13 cellular contexts compared by ENCODE assay signal in genomic region chr9:68996457-68996856, GRCh38. TPM values are rescaled to one million over a fixed set of nuclear protein-coding genes. Genes with fewer than 3 reads are reported as not detected.
A peak's percentile ranks its signal among the peaks of the same experiment; 100 is the strongest.
DNase-seq lines count a peak whose midpoint lies in the region; ATAC-seq, FAIRE-seq and TF ChIP-seq lines count a peak whose summit lies in the region.
"Had no signal": no experiment of that assay in that cellular context is flagged by ENCODE, and none has a peak within 500 bp of the region (broad histone marks: within the 10 kb centered on the region; RNA-seq: fewer than 3 reads in every experiment).

No MANE protein-coding gene starts in this region.

- H3K4me3 ChIP-seq in CD4-positive, alpha-beta memory T cell (ENCODE audit: low read length in 2 of 2) = peak overlapping the region in 1 of 2 donors; percentile 10
- H3K4me3 ChIP-seq: colonic mucosa had no signal

- intact Hi-C loops in CD14-positive monocyte (cut with micrococcal nuclease) = loop anchor here (5.0 to 10.0 kb wide), 3 partner anchors 92 to 292 kb away; partner anchors contain the start of gene PIP5K1B (in 1 of the 2)
- intact Hi-C loops in CD4-positive, alpha-beta memory T cell (cut with micrococcal nuclease) = no loop called here

- ATAC-seq in T-helper 17 cell = no peak
- ATAC-seq: HCT116, left lobe of liver had no signal

- no peaks in the 10 kb centered on the region for H3K27me3 ChIP-seq in CD4-positive, alpha-beta memory T cell (ENCODE audit: insufficient read depth, low read length)
- no peaks in the 10 kb centered on the region for H3K27me3 ChIP-seq in layer of hippocampus (ENCODE audit: control insufficient read depth, insufficient read depth, low read length)
- H3K27me3 ChIP-seq: colonic mucosa had no signal

- H3K9me3 ChIP-seq in CD4-positive, alpha-beta memory T cell (ENCODE audit: control insufficient read depth in 1 of 2, low read length in 2 of 2) = no peaks in the 10 kb centered on the region
- H3K9me3 ChIP-seq in T-helper 17 cell (ENCODE audit: control insufficient read depth, low read length, poor library complexity, severe bottlenecking) = no peaks in the 10 kb centered on the region
- H3K9me3 ChIP-seq: colonic mucosa had no signal

- DNase-seq in CD14-positive monocyte (ENCODE audit: low spot score) = no peak
- DNase-seq in CD4-positive, alpha-beta memory T cell = no peak
- DNase-seq in T-helper 17 cell = no peak
- no peak for DNase-seq in GM12892 (ENCODE audit: insufficient read length)
- DNase-seq in stimulated activated CD4-positive, alpha-beta T cell treated with anti-CD3 and anti-CD28 coated beads, Interleukin-4, amount 100 ng/mL, for 1 hour = no peak
- DNase-seq in anterior cingulate cortex (lab: John Stamatoyannopoulos, UW) = no peak
- DNase-seq: colonic mucosa; stimulated activated naive CD4-positive, alpha-beta T cell treated with Interleukin-2 at 50 U/mL for 16 hours had no signal

- no peak for TF ChIP-seq CTCF in CD14-positive monocyte (IDR thresholded peaks at IDR 0.05)

- H3K27ac Mint-ChIP-seq in CD14-positive monocyte = peak overlapping the region; percentile 78 to 91 (median 86)
- H3K27ac Mint-ChIP-seq in CD4-positive, alpha-beta memory T cell = peak overlapping the region in 3 of 7 donors; percentile 65 to 79 (median 76)
- no peak overlapping the region for H3K27ac Mint-ChIP-seq in T-helper 17 cell

- POLR2A ChIA-PET in CD4-positive, alpha-beta memory T cell (lab: Charles Lee; ENCODE audit: partially characterized antibody) = interaction anchor here (0.8 kb wide), 1 partner anchor 216 kb away, joined by 4 read pairs; no protein-coding TSS in a partner anchor

- TF ChIP-seq POLR2A in GM12892 (IDR thresholded peaks at IDR 0.05; ENCODE audit: low read depth, low read length) = no peak

- peaks cover 0 to 1% (median 1%) of the 10 kb centered on the region in 3 donors for H3K27me3 Mint-ChIP-seq in CD14-positive monocyte (ENCODE audit: low read depth in 3 of 3)
- no peaks in the 10 kb centered on the region for H3K27me3 Mint-ChIP-seq in CD4-positive, alpha-beta memory T cell
- H3K27me3 Mint-ChIP-seq in T-helper 17 cell = peaks cover 7% of the 10 kb centered on the region

- H3K4me3 Mint-ChIP-seq in CD14-positive monocyte (peak overlapping the region; percentile 22 to 77), T-helper 17 cell (peak overlapping the region; percentile 43)
- peak overlapping the region in 6 of 8 donors; percentile 49 to 68 (median 62) for H3K4me3 Mint-ChIP-seq in CD4-positive, alpha-beta memory T cell

- H3K4me1 Mint-ChIP-seq in CD14-positive monocyte = peaks cover 46% of the 10 kb centered on the region
- peaks cover 6 to 19% (median 12%) of the 10 kb centered on the region in 4 donors for H3K4me1 Mint-ChIP-seq in CD4-positive, alpha-beta memory T cell
- peaks cover 6% of the 10 kb centered on the region for H3K4me1 Mint-ChIP-seq in T-helper 17 cell

- H3K27ac ChIP-seq in CD4-positive, alpha-beta memory T cell (ENCODE audit: low read depth, low read length) = no peak overlapping the region
- H3K27ac ChIP-seq in layer of hippocampus (ENCODE audit: low read depth, low read length) = peak overlapping the region; percentile 8
- H3K27ac ChIP-seq: colonic mucosa had no signal

- H3K36me3 Mint-ChIP-seq in CD14-positive monocyte (peaks cover 2 to 7% of the 10 kb centered on the region in 2 donors), T-helper 17 cell (ENCODE audit: low read depth) (no peaks in the 10 kb centered on the region)
- no peaks in the 10 kb centered on the region for H3K36me3 Mint-ChIP-seq in CD4-positive, alpha-beta memory T cell

- peaks cover 4% of the 10 kb centered on the region for H3K4me1 ChIP-seq in CD4-positive, alpha-beta memory T cell (ENCODE audit: insufficient read depth, low read length)
- H3K4me1 ChIP-seq: colonic mucosa had no signal

- no peaks in the 10 kb centered on the region for H3K9me3 Mint-ChIP-seq in CD14-positive monocyte
- no peaks in the 10 kb centered on the region for H3K9me3 Mint-ChIP-seq in CD4-positive, alpha-beta memory T cell

- H3K36me3 ChIP-seq in CD4-positive, alpha-beta memory T cell (ENCODE audit: insufficient read depth, low read length) = no peaks in the 10 kb centered on the region
- H3K36me3 ChIP-seq: colonic mucosa had no signal

- CTCF ChIA-PET in CD4-positive, alpha-beta memory T cell (lab: Charles Lee; ENCODE audit: partially characterized antibody) = interaction anchor here (1.2 to 3.6 kb wide), 6 partner anchors 9 to 413 kb away, joined by 3 to 29 read pairs (median 6); partner anchors contain the start of gene FXN

- no peak for FAIRE-seq in GM12892 (lab: Jason Lieb, UNC)

RNA-seq across cellular contexts. Expression of gene PRKACG, which starts 17.5 kb away (rescaled TPM):
- not detected for polyA plus RNA-seq in CD14-positive monocyte
- not detected for total RNA-seq in CD4-positive, alpha-beta memory T cell
- polyA plus RNA-seq in CD4-positive, alpha-beta memory T cell = not detected
- not detected for total RNA-seq in T-helper 17 cell
- not detected for polyA plus RNA-seq in GM12892 (2012; ENCODE audit: missing spikeins)
- total RNA-seq: colonic mucosa, left lobe of liver, MCF 10A had no signal
- polyA plus RNA-seq: esophagus had no signal

RNA-seq across cellular contexts. Expression of gene FXN, which starts 39.1 kb away (rescaled TPM):
- polyA plus RNA-seq in CD14-positive monocyte = 10 to 100 TPM; 15.9 to 27.3 TPM
- total RNA-seq in CD4-positive, alpha-beta memory T cell = 10 to 100 TPM; 14.6 to 15.9 TPM
- 10 to 100 TPM; 50.5 to 65.6 TPM for polyA plus RNA-seq in CD4-positive, alpha-beta memory T cell
- total RNA-seq in T-helper 17 cell = 10 to 100 TPM; 11.7 to 16.2 TPM
- 17.4 TPM for polyA plus RNA-seq in GM12892 (2012; ENCODE audit: missing spikeins)
